In genomic region chr19:53586277-53586691, GRCh38 we compare ENCODE assay signal across 1 cellular context.
TF ChIP-seq lines count a peak whose summit lies in the region.

No MANE protein-coding gene starts in this region.

TF ChIP-seq in HepG2, 621 proteins besides CTCF, POLR2A, EP300 and RAD21 (continued from another document and continues in another):
- TF ChIP-seq ZNF646 (CRISPR knock-in tag; IDR thresholded peaks at IDR 0.05): no peak
- no peak for TF ChIP-seq ADNP (CRISPR knock-in tag; IDR thresholded peaks at IDR 0.05)
- no peak for TF ChIP-seq THAP7 (CRISPR knock-in tag; IDR thresholded peaks at IDR 0.05)
- TF ChIP-seq TAF15 (IDR thresholded peaks at IDR 0.05; ENCODE audit: low read depth, low read length, poor library complexity, severe bottlenecking): no peak
- no peak for TF ChIP-seq RAD51 (IDR thresholded peaks at IDR 0.05; ENCODE audit: borderline replicate concordance)
- TF ChIP-seq KLF11 (CRISPR knock-in tag; IDR thresholded peaks at IDR 0.05): no peak
- peak; percentile 67 for TF ChIP-seq NR2F6 (IDR thresholded peaks at IDR 0.05)
- no peak; the same call in 1 of the 2 replicates for TF ChIP-seq NR2F6 (CRISPR knock-in tag; IDR thresholded peaks at IDR 0.05)
- no peak for TF ChIP-seq ATF2 (CRISPR knock-in tag; IDR thresholded peaks at IDR 0.05)
- no peak for TF ChIP-seq KLF16 (CRISPR knock-in tag; IDR thresholded peaks at IDR 0.05)
- TF ChIP-seq ARID2 (CRISPR knock-in tag; IDR thresholded peaks at IDR 0.05; ENCODE audit: borderline replicate concordance): no peak
- no peak for TF ChIP-seq ZBTB4 (CRISPR knock-in tag; IDR thresholded peaks at IDR 0.05; ENCODE audit: borderline replicate concordance)
- TF ChIP-seq ZNF34 (CRISPR knock-in tag; IDR thresholded peaks at IDR 0.05; ENCODE audit: borderline replicate concordance): no peak
- TF ChIP-seq YY1 (IDR thresholded peaks at IDR 0.05; ENCODE audit: insufficient read depth, insufficient replicate concordance, low read depth, low read length): no peak
- TF ChIP-seq JUNB (CRISPR knock-in tag; IDR thresholded peaks at IDR 0.05; ENCODE audit: borderline replicate concordance): no peak
- TF ChIP-seq ZNF512 (CRISPR knock-in tag; IDR thresholded peaks at IDR 0.05): no peak
- TF ChIP-seq CBX1 (IDR thresholded peaks at IDR 0.05; ENCODE audit: low read depth): no peak
- TF ChIP-seq TBP (CRISPR knock-in tag; IDR thresholded peaks at IDR 0.05): no peak
- no peak for TF ChIP-seq ZNF263 (CRISPR knock-in tag; IDR thresholded peaks at IDR 0.05)
- no peak for TF ChIP-seq REL (CRISPR knock-in tag; conservative IDR thresholded peaks at IDR 0.05)
- peak; percentile 40; the same call in 1 of the 2 replicates for TF ChIP-seq ZGPAT (CRISPR knock-in tag; IDR thresholded peaks at IDR 0.05)
- no peak for TF ChIP-seq ZNF607 (CRISPR knock-in tag; IDR thresholded peaks at IDR 0.05; ENCODE audit: borderline replicate concordance)
- no peak for TF ChIP-seq KDM2A (CRISPR knock-in tag; IDR thresholded peaks at IDR 0.05; ENCODE audit: borderline replicate concordance, low read depth)
- no peak for TF ChIP-seq ZNF484 (CRISPR knock-in tag; IDR thresholded peaks at IDR 0.05; ENCODE audit: borderline replicate concordance, low read depth)
- no peak for TF ChIP-seq TAF1 (CRISPR knock-in tag; IDR thresholded peaks at IDR 0.05)
- TF ChIP-seq ZNF691 (CRISPR knock-in tag; IDR thresholded peaks at IDR 0.05; ENCODE audit: borderline replicate concordance, low read depth): no peak
- TF ChIP-seq MEIS1 (CRISPR knock-in tag; IDR thresholded peaks at IDR 0.05; ENCODE audit: borderline replicate concordance): no peak
- no peak for TF ChIP-seq ZNF639 (CRISPR knock-in tag; conservative IDR thresholded peaks at IDR 0.05)
- no peak for TF ChIP-seq HHEX (CRISPR knock-in tag; IDR thresholded peaks at IDR 0.05)
- no peak for TF ChIP-seq TFDP2 (CRISPR knock-in tag; IDR thresholded peaks at IDR 0.05)
- no peak for TF ChIP-seq KLF12 (CRISPR knock-in tag; IDR thresholded peaks at IDR 0.05; ENCODE audit: borderline replicate concordance)
- peak; percentile 67 for TF ChIP-seq ARID5B (CRISPR knock-in tag; IDR thresholded peaks at IDR 0.05)
- TF ChIP-seq GATAD2A (CRISPR knock-in tag; IDR thresholded peaks at IDR 0.05): peak; percentile 84
- no peak for TF ChIP-seq CCDC6 (CRISPR knock-in tag; IDR thresholded peaks at IDR 0.05)
- TF ChIP-seq ZEB1 (IDR thresholded peaks at IDR 0.05; ENCODE audit: insufficient replicate concordance, low read depth): peak; percentile 61
- no peak for TF ChIP-seq ZFP90 (CRISPR knock-in tag; IDR thresholded peaks at IDR 0.05; ENCODE audit: borderline replicate concordance)
- TF ChIP-seq SMARCE1 (IDR thresholded peaks at IDR 0.05; ENCODE audit: borderline replicate concordance): no peak
- TF ChIP-seq NFATC3 (CRISPR knock-in tag; IDR thresholded peaks at IDR 0.05): no peak
